9 cellular contexts compared by ENCODE assay signal in the genomic region with DNA sequence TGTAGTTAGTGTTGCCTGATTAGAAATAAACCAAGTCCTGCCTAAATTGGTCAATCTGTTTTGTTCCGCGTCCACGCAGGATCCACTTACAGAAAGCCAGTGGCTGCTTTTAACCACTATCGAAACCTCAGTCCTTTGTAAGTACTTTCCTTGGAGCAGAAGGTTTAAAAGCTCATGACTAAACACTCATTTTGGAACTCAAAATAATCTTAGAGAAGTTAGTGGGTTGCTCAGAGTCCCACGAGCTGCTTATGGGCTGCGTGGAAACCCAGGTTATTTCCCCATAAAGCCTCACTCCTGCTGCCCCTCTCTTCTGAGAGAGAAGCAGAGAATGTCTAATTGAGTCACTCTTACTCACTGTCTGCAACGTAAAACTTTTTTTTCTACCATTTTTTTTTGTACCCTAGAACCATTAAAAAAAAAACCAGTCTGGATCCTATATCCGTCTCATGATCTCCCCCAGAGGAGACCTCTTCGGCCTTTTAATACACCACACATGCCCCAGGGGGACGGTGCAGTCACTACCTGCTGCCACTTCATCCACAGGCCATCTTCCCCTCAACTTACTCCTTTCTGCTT. TPM values are rescaled to one million over a fixed set of nuclear protein-coding genes. Genes with fewer than 3 reads are reported as not detected.
A peak's percentile ranks its signal among the peaks of the same experiment; 100 is the strongest.
DNase-seq lines count a peak whose midpoint lies in the region; ATAC-seq, FAIRE-seq and TF ChIP-seq lines count a peak whose summit lies in the region.
"Had no signal": no experiment of that assay in that cellular context is flagged by ENCODE, and none has a peak within 500 bp of the region (broad histone marks: within the 10 kb centered on the region; RNA-seq: fewer than 3 reads in every experiment).

No MANE protein-coding gene starts in this region.

- no peak overlapping the region for H3K27ac Mint-ChIP-seq in Calu3 (ENCODE audit: unreplicated experiment)

- no peaks in the 10 kb centered on the region for H3K4me1 Mint-ChIP-seq in Calu3 (ENCODE audit: low read depth, unreplicated experiment)

- no peaks in the 10 kb centered on the region for H3K36me3 Mint-ChIP-seq in Calu3 (ENCODE audit: insufficient read depth, unreplicated experiment)

- H3K27ac ChIP-seq in small intestine (ENCODE audit: low read depth in 1 of 2, low read length in 1 of 2), result no peak overlapping the region
- H3K27ac ChIP-seq: SK-N-MC had no signal

- H3K4me3 ChIP-seq in fibroblast of mammary gland (ENCODE audit: control insufficient read depth, low read depth, low read length), result no peak overlapping the region
- H3K4me3 ChIP-seq in small intestine (ENCODE audit: low read depth in 1 of 2, low read length in 2 of 2), result no peak overlapping the region
- H3K4me3 ChIP-seq: SK-N-MC had no signal

- DNase-seq in GM03348 (ENCODE audit: low spot score) (peak; percentile 25), fibroblast of mammary gland (ENCODE audit: low read depth) (peak; percentile 73), HUDEP-2 (lab: John Stamatoyannopoulos, UW; ENCODE audit: unreplicated experiment in 76 of 76) (no peak), Calu3 (no peak), NCI-H748 (lab: John Stamatoyannopoulos, UW; ENCODE audit: unreplicated experiment) (no peak), small intestine (no peak)

- CTCF ChIA-PET in Calu3 (lab: Charles Lee), result no interaction called here

- H3K4me1 ChIP-seq in small intestine (ENCODE audit: control insufficient read depth in 2 of 2, insufficient read depth in 1 of 2, low read depth in 1 of 2, low read length in 1 of 2), result no peaks in the 10 kb centered on the region

- no peaks in the 10 kb centered on the region for H3K9me3 Mint-ChIP-seq in Calu3 (ENCODE audit: low read depth, unreplicated experiment)

- intact Hi-C loops in Calu3 (cut with micrococcal nuclease; ENCODE audit: unreplicated experiment), result no loop called here

- no peak overlapping the region for H3K4me3 Mint-ChIP-seq in Calu3 (ENCODE audit: low read depth, unreplicated experiment)

- no peaks in the 10 kb centered on the region for H3K9me3 ChIP-seq in small intestine (ENCODE audit: control insufficient read depth, low read depth)

- TF ChIP-seq CTCF in fibroblast of mammary gland (conservative IDR thresholded peaks at IDR 0.05; ENCODE audit: control insufficient read depth, insufficient read depth, low read depth, low read length) (no peak), Calu3 (IDR thresholded peaks at IDR 0.05; ENCODE audit: unreplicated experiment) (no peak)

- 76 to 80% (median 80%) methylated on average over 10 of the region's 10 CpGs for WGBS in small intestine, 3 donors

- FAIRE-seq in small intestine (lab: Jason Lieb, UNC), result no peak

- no TSS peak for BruUV-seq in Calu3 (replicated peaks; lab: Mats Ljungman, UMichigan)

- no peaks in the 10 kb centered on the region for H3K36me3 ChIP-seq in small intestine (ENCODE audit: control insufficient read depth in 2 of 2, insufficient read depth in 2 of 2, low read length in 2 of 2)

- H3K27me3 ChIP-seq in small intestine (ENCODE audit: control insufficient read depth in 2 of 2, insufficient read depth in 2 of 2, low read length in 2 of 2), result no peaks in the 10 kb centered on the region

- H3K27me3 Mint-ChIP-seq in Calu3 (ENCODE audit: unreplicated experiment), result peaks cover 62% of the 10 kb centered on the region

- ATAC-seq in GM21423 (IDR thresholded peaks at IDR 0.05; ENCODE audit: unreplicated experiment) (peak; percentile 43), HG03457 (IDR thresholded peaks at IDR 0.05; ENCODE audit: unreplicated experiment) (peak; percentile 40)

RNA-seq across cellular contexts. Expression of a gene that starts 7.5 kb away (rescaled TPM):
- not detected in 2 replicates for total RNA-seq in Calu3 (2022)
- polyA plus RNA-seq in small intestine, result 1 to 10 TPM in 2 of 3 donors, under 1 TPM in 1; 0.67 to 9.5 (median 8.4) TPM

Comparison
In these comparisons a context has a peak if more than half of its experiments do, and no peak if none do; other contexts are left out.
1. DNase-seq: peak in GM03348 (single experiment) and fibroblast of mammary gland (single experiment); none in HUDEP-2 (0 of 76), Calu3 (single experiment), NCI-H748 (single experiment) and small intestine (single experiment).